18 cellular contexts compared by ENCODE assay signal in the genomic region with DNA sequence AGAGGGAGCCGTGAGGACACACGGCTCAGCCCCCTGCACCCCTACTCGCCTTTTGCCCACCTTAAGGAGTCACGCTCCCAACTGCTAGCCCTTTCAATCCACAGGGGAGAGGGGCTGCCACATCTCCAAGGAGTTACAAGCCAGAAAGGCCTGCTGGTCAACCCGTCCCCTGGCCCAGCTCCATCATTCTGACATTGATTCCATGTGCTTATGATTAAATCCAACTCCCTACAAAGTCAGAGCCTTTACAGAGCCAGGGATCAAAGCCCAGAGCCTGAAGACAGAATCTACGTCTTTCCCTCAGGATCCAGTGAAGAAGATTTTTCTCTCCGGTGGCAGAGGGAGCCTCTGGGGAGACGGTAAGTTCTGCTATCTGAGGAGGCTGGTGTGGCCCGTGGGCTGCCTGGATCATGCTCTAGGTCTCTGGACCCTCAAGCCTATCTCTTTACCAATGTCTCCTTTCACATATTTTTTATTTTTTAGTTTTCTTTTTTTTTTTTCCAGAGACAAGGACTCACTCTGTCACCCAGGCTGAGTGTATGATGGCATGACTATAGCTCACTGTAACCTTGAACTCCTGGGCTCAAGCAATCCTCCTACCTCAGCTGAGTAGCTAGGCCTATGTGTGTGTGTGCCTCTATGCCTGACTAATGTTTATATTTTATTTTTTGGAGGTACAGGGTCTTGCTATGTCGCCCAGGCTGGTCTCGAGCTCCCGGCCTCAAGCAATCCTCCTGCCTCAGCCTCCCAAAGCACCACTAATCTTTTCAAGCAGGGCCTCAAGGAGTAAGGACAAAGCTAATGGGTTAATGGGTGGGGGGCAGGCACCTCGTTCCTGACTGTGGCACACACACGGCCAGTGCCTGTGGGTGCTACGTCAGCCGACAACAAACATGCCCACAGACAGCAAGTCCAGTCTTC.
DNase-seq lines count a peak whose midpoint lies in the region; ATAC-seq and TF ChIP-seq lines count a peak whose summit lies in the region.
"Had no signal": no experiment of that assay in that cellular context is flagged by ENCODE, and none has a peak within 500 bp of the region (broad histone marks: within the 10 kb centered on the region; RNA-seq: fewer than 3 reads in every experiment).

No MANE protein-coding gene starts in this region.

- TF ChIP-seq EP300 in gastroesophageal sphincter (IDR thresholded peaks at IDR 0.05): no peak
- TF ChIP-seq EP300 in stomach (IDR thresholded peaks at IDR 0.05): no peak

- peak overlapping the region; percentile 23 for H3K27ac Mint-ChIP-seq in activated naive CD4-positive, alpha-beta T cell treated with anti-CD3 and anti-CD28 coated beads, Interleukin-2, amount 50 U/mL, for 24 hours
- H3K27ac Mint-ChIP-seq in activated naive CD8-positive, alpha-beta T cell treated with anti-CD3 and anti-CD28 coated beads, Interleukin-2, amount 50 U/mL, for 24 hours: peak overlapping the region; percentile 9

- intact Hi-C loops in stomach (cut with DNase I; ENCODE audit: low total_unique reads): loop anchor here (10.0 kb wide), 1 partner anchor 281 kb away; no protein-coding TSS in a partner anchor

- H3K9me3 ChIP-seq in gastroesophageal sphincter (no peaks in the 10 kb centered on the region), stomach (no peaks in the 10 kb centered on the region)
- H3K9me3 ChIP-seq: upper lobe of left lung had no signal

- H3K4me1 ChIP-seq in gastroesophageal sphincter (peaks cover 0 to 56% (median 14%) of the 10 kb centered on the region in 3 donors), stomach (peaks cover 17 to 63% (median 48%) of the 10 kb centered on the region in 4 donors)
- H3K4me1 ChIP-seq: parathyroid adenoma, SJCRH30 had no signal

- H3K4me3 ChIP-seq in gastroesophageal sphincter (no peak overlapping the region), stomach (no peak overlapping the region)
- H3K4me3 ChIP-seq: heart right ventricle, SJCRH30, upper lobe of left lung had no signal

- peaks cover 28% of the 10 kb centered on the region for H3K4me1 Mint-ChIP-seq in activated naive CD4-positive, alpha-beta T cell treated with anti-CD3 and anti-CD28 coated beads, Interleukin-2, amount 50 U/mL, for 24 hours
- H3K4me1 Mint-ChIP-seq in activated naive CD8-positive, alpha-beta T cell treated with anti-CD3 and anti-CD28 coated beads, Interleukin-2, amount 50 U/mL, for 24 hours: peaks cover 19% of the 10 kb centered on the region

- TF ChIP-seq POLR2A in gastroesophageal sphincter (IDR thresholded peaks at IDR 0.05) (no peak), stomach (IDR thresholded peaks at IDR 0.05) (no peak)

- no peaks in the 10 kb centered on the region for H3K9me3 Mint-ChIP-seq in activated naive CD4-positive, alpha-beta T cell treated with anti-CD3 and anti-CD28 coated beads, Interleukin-2, amount 50 U/mL, for 24 hours
- H3K9me3 Mint-ChIP-seq in activated naive CD8-positive, alpha-beta T cell treated with anti-CD3 and anti-CD28 coated beads, Interleukin-2, amount 50 U/mL, for 24 hours: no peaks in the 10 kb centered on the region
- H3K9me3 Mint-ChIP-seq: T-helper 2 cell treated with Interferon-gamma antibody and Interleukin-4, amounts not matched to agents 5 μg/mL and 100 μg/mL, for 36 hours had no signal

- peaks cover 7% of the 10 kb centered on the region for H3K36me3 Mint-ChIP-seq in activated naive CD4-positive, alpha-beta T cell treated with anti-CD3 and anti-CD28 coated beads, Interleukin-2, amount 50 U/mL, for 24 hours
- peaks cover 29% of the 10 kb centered on the region for H3K36me3 Mint-ChIP-seq in activated naive CD8-positive, alpha-beta T cell treated with anti-CD3 and anti-CD28 coated beads, Interleukin-2, amount 50 U/mL, for 24 hours (ENCODE audit: low read depth)

- peaks cover 0 to 71% of the 10 kb centered on the region in 2 donors for H3K36me3 ChIP-seq in gastroesophageal sphincter
- H3K36me3 ChIP-seq in stomach: peaks cover 38 to 84% (median 71%) of the 10 kb centered on the region in 4 donors

- WGBS in gastroesophageal sphincter (ENCODE audit: low coverage in 1 of 2), 2 donors: 51 to 68% methylated on average over 11 to 12 of the region's 16 CpGs
- WGBS in stomach, 5 donors: 82 to 94% (median 92%) methylated on average over 16 of the region's 16 CpGs

- ATAC-seq in activated naive CD8-positive, alpha-beta T cell treated with anti-CD3 and anti-CD28 coated beads, Interleukin-2, amount 50 U/mL, for 24 hours: no peak
- ATAC-seq in gastroesophageal sphincter (no peak), HG02840 (IDR thresholded peaks at IDR 0.05; ENCODE audit: low FRiP score, unreplicated experiment) (no peak)
- ATAC-seq: activated CD4-positive, CD25-positive, alpha-beta regulatory T cell treated with anti-CD3 and anti-CD28 coated beads, Interleukin-2, amount 50 U/mL, for 24 hours; heart right ventricle had no signal

- no peak overlapping the region for H3K4me3 Mint-ChIP-seq in activated naive CD4-positive, alpha-beta T cell treated with anti-CD3 and anti-CD28 coated beads, Interleukin-2, amount 50 U/mL, for 24 hours
- H3K4me3 Mint-ChIP-seq in activated naive CD8-positive, alpha-beta T cell treated with anti-CD3 and anti-CD28 coated beads, Interleukin-2, amount 50 U/mL, for 24 hours: no peak overlapping the region
- H3K4me3 Mint-ChIP-seq: T-helper 2 cell treated with Interferon-gamma antibody and Interleukin-4, amounts not matched to agents 5 μg/mL and 100 μg/mL, for 36 hours had no signal

- DNase-seq in activated naive CD4-positive, alpha-beta T cell (lab: John Stamatoyannopoulos, UW): no peak
- DNase-seq in activated naive CD8-positive, alpha-beta T cell treated with anti-CD3 and anti-CD28 coated beads, Interleukin-2, amount 50 U/mL, for 24 hours: no peak
- DNase-seq in stomach (no peak), AML-193 (lab: John Stamatoyannopoulos, UW) (no peak)
- no peak for DNase-seq in stimulated activated naive CD4-positive, alpha-beta T cell treated with Interleukin-2 at 50 U/mL for 16 hours (lab: John Stamatoyannopoulos, UW)
- DNase-seq: EL, heart right ventricle, MM.1S, NCI-H1930, small intestine, upper lobe of left lung had no signal

- TF ChIP-seq CTCF in gastroesophageal sphincter (IDR thresholded peaks at IDR 0.05): no peak
- no peak for TF ChIP-seq CTCF in stomach (IDR thresholded peaks at IDR 0.05)

- H3K27ac ChIP-seq in gastroesophageal sphincter (peak overlapping the region in 3 of 4 donors; percentile 49 to 69 (median 59)), stomach (peak overlapping the region in 3 of 5 donors; percentile 26 to 64 (median 43))
- H3K27ac ChIP-seq: SJCRH30 had no signal

- H3K27me3 Mint-ChIP-seq in activated naive CD4-positive, alpha-beta T cell treated with anti-CD3 and anti-CD28 coated beads, Interleukin-2, amount 50 U/mL, for 24 hours: no peaks in the 10 kb centered on the region
- H3K27me3 Mint-ChIP-seq in activated naive CD8-positive, alpha-beta T cell treated with anti-CD3 and anti-CD28 coated beads, Interleukin-2, amount 50 U/mL, for 24 hours: no peaks in the 10 kb centered on the region

- H3K27me3 ChIP-seq in gastroesophageal sphincter (no peaks in the 10 kb centered on the region), stomach (no peaks in the 10 kb centered on the region)
- H3K27me3 ChIP-seq: heart right ventricle, SJCRH30, upper lobe of left lung had no signal
